ENCODE assay signal across 8 cellular contexts in the genomic region with DNA sequence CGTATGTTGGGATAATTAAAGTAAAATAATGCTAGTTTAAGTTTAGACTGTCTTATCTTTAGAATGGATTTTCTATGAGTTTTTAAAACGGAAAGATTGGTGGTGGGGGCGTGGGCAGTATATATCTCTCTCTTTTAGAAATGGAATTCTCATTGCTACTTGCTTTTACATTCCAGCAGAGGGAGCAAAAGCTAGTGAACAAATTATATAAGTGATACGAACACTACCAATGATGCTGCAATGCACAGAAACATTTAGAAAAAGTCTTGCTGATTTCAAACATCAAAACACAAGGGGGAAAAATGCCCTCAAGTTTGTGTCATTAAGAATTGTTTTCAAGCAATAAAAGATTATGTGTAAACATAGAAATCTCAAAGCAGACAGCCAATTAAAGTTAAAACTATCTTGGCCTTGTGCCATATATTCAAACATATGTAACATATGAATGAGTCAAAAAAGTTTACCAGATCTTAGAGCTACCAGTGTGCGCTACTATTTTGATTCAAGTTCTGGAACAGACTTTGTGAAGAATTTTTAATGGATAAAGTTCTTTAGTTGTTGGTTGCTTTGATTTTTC.
DNase-seq lines count a peak whose midpoint lies in the region; ATAC-seq and TF ChIP-seq lines count a peak whose summit lies in the region.

No MANE protein-coding gene starts in this region.

- H4K20me1 ChIP-seq in MM.1S (ENCODE audit: insufficient read depth, low read length), result no peaks in the 10 kb centered on the region

- no peaks in the 10 kb centered on the region for H3K9me3 Mint-ChIP-seq in stimulated activated memory B cell treated with anti-CD40 and anti-IgM and Interleukin-4, amounts not matched to agents 10 μg/mL and 1 μg/mL and 100 μg/mL, for 72 hours

- H3K9ac ChIP-seq in MM.1S (ENCODE audit: low read length), result no peak overlapping the region
- no peak overlapping the region for H3K9ac ChIP-seq in adipocyte (ENCODE audit: low read length)

- no peak overlapping the region for H2AFZ ChIP-seq in MM.1S (ENCODE audit: low read length)

- H3K27ac Mint-ChIP-seq in stimulated activated memory B cell treated with anti-CD40 and anti-IgM and Interleukin-4, amounts not matched to agents 10 μg/mL and 1 μg/mL and 100 μg/mL, for 72 hours, result no peak overlapping the region

- peak in 8 of 12 donors; percentile 6 to 49 (median 34) for TF ChIP-seq CTCF in heart left ventricle (IDR thresholded peaks at IDR 0.05)
- peak; percentile 49 for TF ChIP-seq CTCF in MM.1S (IDR thresholded peaks at IDR 0.05; ENCODE audit: low read length)
- TF ChIP-seq CTCF in lung (IDR thresholded peaks at IDR 0.05; ENCODE audit: control extremely low read depth, extremely low read depth), result peak; percentile 6

- H3K27me3 Mint-ChIP-seq in stimulated activated memory B cell treated with anti-CD40 and anti-IgM and Interleukin-4, amounts not matched to agents 10 μg/mL and 1 μg/mL and 100 μg/mL, for 72 hours, result no peaks in the 10 kb centered on the region

- no peak for TF ChIP-seq POLR2A in heart left ventricle (IDR thresholded peaks at IDR 0.05)

- WGBS in heart left ventricle, 4 donors, result 19 to 34% (median 23%) methylated on average over 5 of the region's 5 CpGs
- 30 to 39% methylated on average over 5 of the region's 5 CpGs for WGBS in lung, 2 donors

- no peaks in the 10 kb centered on the region for H3K36me3 Mint-ChIP-seq in stimulated activated memory B cell treated with anti-CD40 and anti-IgM and Interleukin-4, amounts not matched to agents 10 μg/mL and 1 μg/mL and 100 μg/mL, for 72 hours

- no peaks in the 10 kb centered on the region for H3K79me2 ChIP-seq in MM.1S (ENCODE audit: low read length)

- DNase-seq in heart left ventricle, result no peak
- no peak for DNase-seq in left cardiac atrium
- peak; percentile 35 for DNase-seq in MM.1S
- peak; percentile 37 for DNase-seq in adipocyte (ENCODE audit: low read depth)
- DNase-seq in lung (ENCODE audit: low spot score), result no peak
- DNase-seq in ureter (ENCODE audit: low spot score), result no peak
- DNase-seq in activated T-cell treated with anti-CD3 and anti-CD28 coated beads for 4 hours, result no peak

- no peak overlapping the region for H3K4me3 Mint-ChIP-seq in stimulated activated memory B cell treated with anti-CD40 and anti-IgM and Interleukin-4, amounts not matched to agents 10 μg/mL and 1 μg/mL and 100 μg/mL, for 72 hours

- H3K4me2 ChIP-seq in MM.1S (ENCODE audit: low read depth, low read length), result no peak overlapping the region

- H3K9me3 ChIP-seq in heart left ventricle (no peaks in the 10 kb centered on the region), MM.1S (replicated peaks; ENCODE audit: insufficient read depth, low read length) (no peaks in the 10 kb centered on the region), adipocyte (ENCODE audit: control insufficient read depth, low read length) (no peaks in the 10 kb centered on the region), lung (ENCODE audit: control insufficient read depth in 2 of 2, insufficient read depth in 1 of 2, low read length in 1 of 2) (no peaks in the 10 kb centered on the region)

- H3K4me1 ChIP-seq in heart left ventricle, result no peaks in the 10 kb centered on the region
- H3K4me1 ChIP-seq in MM.1S (ENCODE audit: low read length), result no peaks in the 10 kb centered on the region
- H3K4me1 ChIP-seq in adipocyte (ENCODE audit: control insufficient read depth, insufficient read depth, low read length), result no peaks in the 10 kb centered on the region
- H3K4me1 ChIP-seq in lung (ENCODE audit: control insufficient read depth in 2 of 2, insufficient read depth in 2 of 2, low read length in 2 of 2), result no peaks in the 10 kb centered on the region

- intact Hi-C loops in heart left ventricle (cut with DNase I), result no loop called here
- intact Hi-C loops in left cardiac atrium (cut with DNase I), result loop anchor here in 1 of 2 donors (5.0 to 10.0 kb wide), 2 partner anchors 823 to 910 kb away; no protein-coding TSS in a partner anchor

- no peak overlapping the region for H3K4me3 ChIP-seq in heart left ventricle
- no peak overlapping the region for H3K4me3 ChIP-seq in MM.1S (ENCODE audit: low read length)
- no peak overlapping the region for H3K4me3 ChIP-seq in adipocyte (ENCODE audit: low read length)
- no peak overlapping the region for H3K4me3 ChIP-seq in lung

- H3K27ac ChIP-seq in heart left ventricle (no peak overlapping the region), MM.1S (ENCODE audit: low read length) (no peak overlapping the region), lung (ENCODE audit: low read depth in 1 of 2, low read length in 1 of 2) (no peak overlapping the region)

- no peaks in the 10 kb centered on the region for H3F3A ChIP-seq in MM.1S (ENCODE audit: insufficient read depth, low read length)

- H3K36me3 ChIP-seq in heart left ventricle, result no peaks in the 10 kb centered on the region
- H3K36me3 ChIP-seq in MM.1S (replicated peaks; ENCODE audit: insufficient read depth, low read length), result no peaks in the 10 kb centered on the region
- no peaks in the 10 kb centered on the region for H3K36me3 ChIP-seq in adipocyte (ENCODE audit: control insufficient read depth, insufficient read depth, low read length, severe bottlenecking)
- H3K36me3 ChIP-seq in lung (ENCODE audit: control insufficient read depth in 2 of 2, insufficient read depth in 2 of 2, low read length in 2 of 2), result no peaks in the 10 kb centered on the region

- H3K9me2 ChIP-seq in MM.1S (replicated peaks; ENCODE audit: insufficient read depth, low read length), result no peaks in the 10 kb centered on the region

- ATAC-seq in heart left ventricle (no peak), left cardiac atrium (no peak), lung (ENCODE audit: insufficient read depth, low FRiP score) (no peak)
- ATAC-seq in stimulated activated memory B cell treated with anti-CD40 and anti-IgM and Interleukin-4, amounts not matched to agents 10 μg/mL and 1 μg/mL and 100 μg/mL, for 72 hours, result no peak

- no peaks in the 10 kb centered on the region for H3K27me3 ChIP-seq in heart left ventricle
- no peaks in the 10 kb centered on the region for H3K27me3 ChIP-seq in MM.1S (replicated peaks; ENCODE audit: insufficient read depth, low read length)
- H3K27me3 ChIP-seq in adipocyte (replicated peaks; ENCODE audit: control insufficient read depth, insufficient read depth, low read length), result no peaks in the 10 kb centered on the region
- no peaks in the 10 kb centered on the region for H3K27me3 ChIP-seq in lung (ENCODE audit: control insufficient read depth, insufficient read depth)

- H3K4me1 Mint-ChIP-seq in stimulated activated memory B cell treated with anti-CD40 and anti-IgM and Interleukin-4, amounts not matched to agents 10 μg/mL and 1 μg/mL and 100 μg/mL, for 72 hours, result no peaks in the 10 kb centered on the region

Comparison
In these comparisons a context has a peak if more than half of its experiments do, and no peak if none do; other contexts are left out.
1. DNase-seq: peak in MM.1S (single experiment) and adipocyte (single experiment); none in heart left ventricle (0 of 5), left cardiac atrium (single experiment), lung (single experiment), ureter (single experiment) and activated T-cell treated with anti-CD3 and anti-CD28 coated beads for 4 hours (single experiment).
2. Peak in every context shown above with its lines, with median percentiles within 50 percentile points of each other: CTCF ChIP-seq.